8 cellular contexts compared by ENCODE assay signal in the genomic region with DNA sequence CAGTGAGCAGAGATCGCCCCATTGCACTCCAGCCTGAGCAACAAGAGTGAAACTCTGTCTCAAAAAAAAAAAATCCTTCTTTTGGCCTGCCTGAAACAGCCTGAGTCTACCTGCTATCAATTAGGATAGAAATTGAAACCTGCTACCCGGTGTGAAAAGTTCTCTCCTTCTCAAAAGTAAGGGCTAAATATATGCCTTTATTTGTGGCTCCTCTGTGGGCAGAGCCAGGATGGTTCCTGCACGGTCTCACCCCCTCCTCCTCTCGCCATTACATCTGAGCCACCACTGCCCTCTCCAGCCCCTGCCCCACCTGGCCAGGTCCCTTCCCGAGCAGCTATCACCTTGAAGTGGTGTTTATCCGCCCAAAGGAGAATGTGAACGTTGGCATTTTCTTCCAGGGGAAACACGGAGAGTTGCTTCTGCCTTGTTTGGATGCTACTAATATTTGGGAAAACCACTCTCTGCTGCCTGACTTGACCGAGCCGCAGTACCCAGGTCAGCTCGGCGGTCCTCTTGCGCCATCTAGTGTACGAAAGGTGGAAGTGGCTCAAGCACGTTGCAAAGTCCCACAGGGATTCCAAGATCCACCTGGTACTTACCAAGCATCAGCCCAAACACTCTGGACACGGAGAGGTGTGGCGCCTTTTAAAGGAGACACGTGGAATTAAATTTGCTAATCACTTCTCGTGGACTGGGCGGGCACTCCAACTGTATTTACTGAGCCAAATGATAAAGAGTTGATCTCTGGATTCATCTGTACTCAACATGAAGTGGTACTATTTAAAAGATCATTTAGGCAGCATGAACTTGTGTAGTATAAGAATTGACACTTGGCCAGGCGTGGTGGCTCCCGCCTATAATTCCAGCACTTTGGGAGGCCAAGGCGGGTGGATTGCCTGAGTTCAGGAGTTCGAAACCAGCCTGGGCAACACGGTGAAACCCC. TPM values are rescaled to one million over a fixed set of nuclear protein-coding genes. Genes with fewer than 3 reads are reported as not detected.
DNase-seq lines count a peak whose midpoint lies in the region; ATAC-seq and TF ChIP-seq lines count a peak whose summit lies in the region.

No MANE protein-coding gene starts in this region.

- H3K9me3 Mint-ChIP-seq in activated naive CD8-positive, alpha-beta T cell treated with anti-CD3 and anti-CD28 coated beads for 36 hours, result no peaks in the 10 kb centered on the region

- intact Hi-C loops in cardiac septum (cut with DNase I) (no loop called here), prostate gland (cut with DNase I) (loop anchor here (5.0 kb wide), 1 partner anchor 1281 kb away; no protein-coding TSS in a partner anchor), aorta (cut with DNase I) (loop anchor here (5.0 to 10.0 kb wide), 4 partner anchors 1144 to 1336 kb away; no protein-coding TSS in a partner anchor)

- no peaks in the 10 kb centered on the region for H3K27me3 Mint-ChIP-seq in activated naive CD8-positive, alpha-beta T cell treated with anti-CD3 and anti-CD28 coated beads for 36 hours

- DNase-seq in COLO668 (lab: John Stamatoyannopoulos, UW; ENCODE audit: unreplicated experiment) (peak; percentile 74), NCI-H1092 (lab: John Stamatoyannopoulos, UW) (peak; percentile 70), SKM-1 treated with dmso at 0.1 percent for 144 hours (lab: John Stamatoyannopoulos, UW; ENCODE audit: unreplicated experiment) (peak; percentile 58), cardiac septum (ENCODE audit: low spot score) (peak; percentile 89), prostate gland (ENCODE audit: low spot score) (peak; percentile 71), aorta (peak; percentile 74 to 85)
- DNase-seq in activated naive CD8-positive, alpha-beta T cell treated with anti-CD3 and anti-CD28 coated beads for 36 hours, result peak; percentile 41

- H3K4me3 ChIP-seq in prostate gland, result no peak overlapping the region
- H3K4me3 ChIP-seq in aorta (ENCODE audit: low read length in 2 of 2), result no peak overlapping the region

- ATAC-seq in GM21529 (IDR thresholded peaks at IDR 0.05; ENCODE audit: unreplicated experiment) (peak; percentile 75), aorta (ENCODE audit: low FRiP score) (peak; percentile 89)

- H3K36me3 ChIP-seq in prostate gland (no peaks in the 10 kb centered on the region), aorta (ENCODE audit: control insufficient read depth in 1 of 2, insufficient read depth in 2 of 2, low read length in 1 of 2) (no peaks in the 10 kb centered on the region)

- H3K9me3 ChIP-seq in prostate gland, result no peaks in the 10 kb centered on the region
- no peaks in the 10 kb centered on the region for H3K9me3 ChIP-seq in aorta (ENCODE audit: control insufficient read depth, low read length)

- no peak for TF ChIP-seq POLR2A in prostate gland (IDR thresholded peaks at IDR 0.05)

- H3K27ac ChIP-seq in prostate gland (no peak overlapping the region), aorta (ENCODE audit: low read depth in 1 of 2, low read length in 2 of 2) (no peak overlapping the region)

- H3K27ac Mint-ChIP-seq in activated naive CD8-positive, alpha-beta T cell treated with anti-CD3 and anti-CD28 coated beads for 36 hours, result no peak overlapping the region

- peaks cover 3% of the 10 kb centered on the region for H3K4me1 Mint-ChIP-seq in activated naive CD8-positive, alpha-beta T cell treated with anti-CD3 and anti-CD28 coated beads for 36 hours

- H3K4me1 ChIP-seq in prostate gland (replicated peaks) (no peaks in the 10 kb centered on the region), aorta (ENCODE audit: control insufficient read depth in 1 of 2, insufficient read depth in 2 of 2, low read length in 2 of 2) (no peaks in the 10 kb centered on the region)

- no peaks in the 10 kb centered on the region for H3K27me3 ChIP-seq in prostate gland (replicated peaks; ENCODE audit: insufficient read depth)
- H3K27me3 ChIP-seq in aorta (ENCODE audit: control insufficient read depth in 1 of 2, insufficient read depth in 2 of 2, low read length in 1 of 2), result no peaks in the 10 kb centered on the region

- TF ChIP-seq CTCF in prostate gland (IDR thresholded peaks at IDR 0.05), result peak; percentile 85 to 94 (median 94)

- H3K36me3 Mint-ChIP-seq in activated naive CD8-positive, alpha-beta T cell treated with anti-CD3 and anti-CD28 coated beads for 36 hours, result peaks cover under 1% of the 10 kb centered on the region

- 23% methylated on average over 25 of the region's 25 CpGs for WGBS in prostate gland
- WGBS in aorta, 2 donors, result 24 to 25% methylated on average over 25 of the region's 25 CpGs

- no peak overlapping the region for H3K4me3 Mint-ChIP-seq in activated naive CD8-positive, alpha-beta T cell treated with anti-CD3 and anti-CD28 coated beads for 36 hours

RNA-seq across cellular contexts. Expression of gene SETD4, which starts 31.9 kb away (rescaled TPM):
- total RNA-seq in activated naive CD8-positive, alpha-beta T cell treated with anti-CD3 and anti-CD28 coated beads for 36 hours, result 10 to 100 TPM; 15.0 to 15.9 TPM
- 10.6 TPM for total RNA-seq in cardiac septum
- 10 to 100 TPM; 19.8 to 36.3 TPM for total RNA-seq in prostate gland
- total RNA-seq in aorta, result 10 to 100 TPM; 14.8 to 22.5 TPM
- 10 to 100 TPM; 15.2 to 21.8 TPM for polyA plus RNA-seq in aorta

RNA-seq across cellular contexts. Expression of gene CBR1, which starts 41.4 kb away (rescaled TPM):
- 10 to 100 TPM; 43.4 to 43.7 TPM for total RNA-seq in activated naive CD8-positive, alpha-beta T cell treated with anti-CD3 and anti-CD28 coated beads for 36 hours
- total RNA-seq in cardiac septum (24.1 TPM), prostate gland (100 to 1,000 TPM; 200 to 571 TPM), aorta (10 to 100 TPM; 26.4 to 45.9 TPM)
- 100 to 1,000 TPM in 1 of 2 donors, 10 to 100 TPM in 1; 82.6 to 178 TPM for polyA plus RNA-seq in aorta
